36 cellular contexts compared by ENCODE assay signal in the genomic region with DNA sequence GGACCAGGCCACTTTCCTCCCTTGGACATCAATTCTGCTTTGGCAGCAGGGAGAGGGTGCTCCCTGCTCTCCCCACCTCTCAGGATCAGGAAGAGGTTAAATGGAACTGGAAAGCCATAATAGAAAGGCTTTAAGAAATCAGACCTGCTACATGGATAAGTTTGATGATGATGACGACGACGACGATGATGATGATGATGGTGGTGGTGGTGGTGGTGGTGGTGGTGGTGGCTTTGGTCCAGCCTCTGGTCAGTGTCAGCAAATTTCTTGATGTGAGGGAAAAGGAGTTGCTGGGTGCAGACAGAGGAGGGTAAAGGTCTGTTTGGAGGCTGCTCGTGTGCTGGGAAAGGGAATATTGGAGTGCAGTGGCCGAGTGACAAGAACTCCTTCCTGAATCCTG. TPM values are rescaled to one million over a fixed set of nuclear protein-coding genes. Genes with fewer than 3 reads are reported as not detected.
"Had no signal": no experiment of that assay in that cellular context is flagged by ENCODE, and none has a peak within 500 bp of the region (broad histone marks: within the 10 kb centered on the region; RNA-seq: fewer than 3 reads in every experiment).

No MANE protein-coding gene starts in this region.

- H3K27ac ChIP-seq: adrenal gland, body of pancreas, cardiac muscle cell had no signal

- H3K9me3 Mint-ChIP-seq: activated B cell treated with CpG ODN at 0.5 μM for 24 hours; activated CD4-positive, alpha-beta memory T cell treated with anti-CD3 and anti-CD28 coated beads for 36 hours; activated CD4-positive, alpha-beta T cell treated with anti-CD3 and anti-CD28 coated beads, Interleukin-2, amount 10 ng/mL, durations not matched to agents 24 days and 14 days; activated CD8-positive, alpha-beta T cell treated with anti-CD3 and anti-CD28 coated beads for 36 hours; activated naive CD4-positive, alpha-beta T cell treated with anti-CD3 and anti-CD28 coated beads for 36 hours; activated naive CD4-positive, alpha-beta T cell treated with anti-CD3 and anti-CD28 coated beads, Interleukin-2, amount 50 U/mL, for 72 hours; activated naive CD8-positive, alpha-beta T cell treated with anti-CD3 and anti-CD28 coated beads for 36 hours; activated T-cell treated with anti-CD3 and anti-CD28 coated beads, Interleukin-2, amount 50 U/mL, for 4 hours; activated T-cell treated with anti-CD3 and anti-CD28 coated beads, Interleukin-2, amount 50 U/mL, for 72 hours; activated T-helper 1 cell treated with anti-CD3 and anti-CD28 coated beads, Interleukin-12 subunit alpha, Interleukin-12 subunit beta, Interleukin-2, Interleukin-4 antibody, amounts not matched to agents 30 ng/mL and 10 ng/mL and 1 ng/mL, durations not matched to agents 14 hours and 24 hours and 36 hours; activated T-helper 17 cell treated with anti-CD3 and anti-CD28 coated beads, Interleukin-2, amount 50 U/mL, for 72 hours; central memory CD8-positive, alpha-beta T cell; T-helper 1 cell treated with Interleukin-12 subunit alpha and Interleukin-12 subunit beta and Interleukin-4 antibody, amounts not matched to agents 30 μg/mL and 1 μg/mL, for 36 hours; T-helper 2 cell treated with Interferon-gamma antibody and Interleukin-4, amounts not matched to agents 5 μg/mL and 100 μg/mL, for 36 hours had no signal

- ATAC-seq: activated CD8-positive, alpha-beta T cell treated with anti-CD3 and anti-CD28 coated beads for 36 hours; activated naive CD4-positive, alpha-beta T cell treated with anti-CD3 and anti-CD28 coated beads, Interleukin-2, amount 50 U/mL, for 72 hours; activated T-cell treated with anti-CD3 and anti-CD28 coated beads, Interleukin-2, amount 50 U/mL, for 4 hours; activated T-cell treated with anti-CD3 and anti-CD28 coated beads, Interleukin-2, amount 50 U/mL, for 72 hours; activated T-helper 17 cell treated with anti-CD3 and anti-CD28 coated beads, Interleukin-2, amount 50 U/mL, for 72 hours; body of pancreas had no signal

- H3K9me3 ChIP-seq: adrenal gland, body of pancreas had no signal

- H3K4me3 ChIP-seq: adrenal gland, body of pancreas, cardiac muscle cell had no signal

- H3K36me3 Mint-ChIP-seq: activated CD4-positive, alpha-beta memory T cell treated with anti-CD3 and anti-CD28 coated beads for 36 hours; activated naive CD4-positive, alpha-beta T cell treated with anti-CD3 and anti-CD28 coated beads, Interleukin-2, amount 50 U/mL, for 72 hours; activated naive CD8-positive, alpha-beta T cell treated with anti-CD3 and anti-CD28 coated beads for 36 hours had no signal

- H3K27me3 ChIP-seq: adrenal gland, body of pancreas, cardiac muscle cell had no signal

- H3K4me3 Mint-ChIP-seq: activated B cell treated with CpG ODN at 0.5 μM for 24 hours; activated CD4-positive, alpha-beta memory T cell treated with anti-CD3 and anti-CD28 coated beads for 36 hours; activated CD4-positive, alpha-beta T cell treated with anti-CD3 and anti-CD28 coated beads, Interleukin-2, amount 10 ng/mL, durations not matched to agents 24 days and 14 days; activated CD8-positive, alpha-beta T cell treated with anti-CD3 and anti-CD28 coated beads for 36 hours; activated naive CD4-positive, alpha-beta T cell treated with anti-CD3 and anti-CD28 coated beads for 36 hours; activated naive CD8-positive, alpha-beta T cell treated with anti-CD3 and anti-CD28 coated beads for 36 hours; activated T-cell treated with anti-CD3 and anti-CD28 coated beads, Interleukin-2, amount 50 U/mL, for 4 hours; activated T-cell treated with anti-CD3 and anti-CD28 coated beads, Interleukin-2, amount 50 U/mL, for 72 hours; activated T-helper 1 cell treated with anti-CD3 and anti-CD28 coated beads, Interleukin-12 subunit alpha, Interleukin-12 subunit beta, Interleukin-2, Interleukin-4 antibody, amounts not matched to agents 30 ng/mL and 10 ng/mL and 1 ng/mL, durations not matched to agents 14 hours and 24 hours and 36 hours; activated T-helper 17 cell treated with anti-CD3 and anti-CD28 coated beads, Interleukin-2, amount 50 U/mL, for 72 hours; central memory CD8-positive, alpha-beta T cell; T-helper 1 cell treated with Interleukin-12 subunit alpha and Interleukin-12 subunit beta and Interleukin-4 antibody, amounts not matched to agents 30 μg/mL and 1 μg/mL, for 36 hours; T-helper 2 cell treated with Interferon-gamma antibody and Interleukin-4, amounts not matched to agents 5 μg/mL and 100 μg/mL, for 36 hours had no signal

- H3K27ac Mint-ChIP-seq: activated B cell treated with CpG ODN at 0.5 μM for 24 hours; activated CD4-positive, alpha-beta memory T cell treated with anti-CD3 and anti-CD28 coated beads for 36 hours; activated CD4-positive, alpha-beta T cell treated with anti-CD3 and anti-CD28 coated beads, Interleukin-2, amount 10 ng/mL, durations not matched to agents 24 days and 14 days; activated CD8-positive, alpha-beta T cell treated with anti-CD3 and anti-CD28 coated beads for 36 hours; activated naive CD4-positive, alpha-beta T cell treated with anti-CD3 and anti-CD28 coated beads for 36 hours; activated naive CD4-positive, alpha-beta T cell treated with anti-CD3 and anti-CD28 coated beads, Interleukin-2, amount 50 U/mL, for 72 hours; activated naive CD8-positive, alpha-beta T cell treated with anti-CD3 and anti-CD28 coated beads for 36 hours; activated T-cell treated with anti-CD3 and anti-CD28 coated beads, Interleukin-2, amount 50 U/mL, for 72 hours; activated T-helper 1 cell treated with anti-CD3 and anti-CD28 coated beads, Interleukin-12 subunit alpha, Interleukin-12 subunit beta, Interleukin-2, Interleukin-4 antibody, amounts not matched to agents 30 ng/mL and 10 ng/mL and 1 ng/mL, durations not matched to agents 14 hours and 24 hours and 36 hours; activated T-helper 17 cell treated with anti-CD3 and anti-CD28 coated beads, Interleukin-2, amount 50 U/mL, for 72 hours; T-helper 1 cell treated with Interleukin-12 subunit alpha and Interleukin-12 subunit beta and Interleukin-4 antibody, amounts not matched to agents 30 μg/mL and 1 μg/mL, for 36 hours; T-helper 2 cell treated with Interferon-gamma antibody and Interleukin-4, amounts not matched to agents 5 μg/mL and 100 μg/mL, for 36 hours had no signal

- DNase-seq: activated B cell treated with CpG ODN at 0.5 μM for 24 hours; activated CD4-positive, alpha-beta memory T cell treated with anti-CD3 and anti-CD28 coated beads for 36 hours; activated CD4-positive, alpha-beta T cell treated with anti-CD3 and anti-CD28 coated beads for 4 hours; activated CD4-positive, alpha-beta T cell treated with anti-CD3 and anti-CD28 coated beads, Interleukin-2, amount 10 ng/mL, durations not matched to agents 24 days and 14 days; activated CD4-positive, alpha-beta T cell treated with anti-CD3 and anti-CD28 coated beads, Interleukin-2, amount 50 U/mL, for 1 hour; activated CD4-positive, alpha-beta T cell treated with anti-CD3 and anti-CD28 coated beads, Interleukin-2, amount 50 U/mL, for 4 hours; activated CD4-positive, CD25-positive, alpha-beta regulatory T cell treated with anti-CD3 and anti-CD28 coated beads, Interleukin-2, amount 50 U/mL, for 72 hours; activated CD8-positive, alpha-beta memory T cell treated with anti-CD3 and anti-CD28 coated beads, Interleukin-2, amount 50 U/mL, for 4 hours; activated CD8-positive, alpha-beta T cell treated with anti-CD3 and anti-CD28 coated beads for 36 hours; activated gamma-delta T cell treated with Interleukin-2 at 50 U/mL for 16 hours; activated naive CD4-positive, alpha-beta T cell; activated naive CD4-positive, alpha-beta T cell treated with anti-CD3 and anti-CD28 coated beads for 36 hours; activated naive CD4-positive, alpha-beta T cell treated with anti-CD3 and anti-CD28 coated beads, Interleukin-2, amount 50 U/mL, for 16 hours; activated naive CD8-positive, alpha-beta T cell treated with anti-CD3 and anti-CD28 coated beads for 36 hours; activated T-cell treated with anti-CD3 and anti-CD28 coated beads for 4 hours; activated T-cell treated with anti-CD3 and anti-CD28 coated beads, Interleukin-2, amount 50 U/mL, for 1 hour; activated T-cell treated with anti-CD3 and anti-CD28 coated beads, Interleukin-2, amount 50 U/mL, for 4 hours; activated T-cell treated with anti-CD3 and anti-CD28 coated beads, Interleukin-2, amount 50 U/mL, for 72 hours; adrenal gland; amniotic stem cell; body of pancreas; SW 1271; T-helper 1 cell; T-helper 2 cell; T-helper 9 cell had no signal

- H3K36me3 ChIP-seq: adrenal gland, cardiac muscle cell had no signal

RNA-seq across cellular contexts. Expression of a gene that starts 36.8 kb away (rescaled TPM):
- total RNA-seq: activated B cell treated with CpG ODN at 0.5 μM for 24 hours; activated CD4-positive, alpha-beta memory T cell treated with anti-CD3 and anti-CD28 coated beads for 36 hours; activated CD4-positive, alpha-beta T cell treated with anti-CD3 and anti-CD28 coated beads, Interleukin-2, amount 10 ng/mL, durations not matched to agents 24 days and 14 days; activated CD8-positive, alpha-beta memory T cell treated with anti-CD3 and anti-CD28 coated beads for 36 hours; activated CD8-positive, alpha-beta T cell treated with anti-CD3 and anti-CD28 coated beads for 36 hours; activated naive CD4-positive, alpha-beta T cell treated with anti-CD3 and anti-CD28 coated beads for 36 hours; activated T-cell treated with anti-CD3 and anti-CD28 coated beads, Interleukin-2, amount 50 U/mL, for 4 hours; aorta; astrocyte; body of pancreas; bronchial epithelial cell had no signal
- polyA plus RNA-seq: aorta had no signal
